Comparison of ENCODE assay signal across 1 cellular context in genomic region chr3:194777729-194778128, GRCh38.
TF ChIP-seq lines count a peak whose summit lies in the region.

No MANE protein-coding gene starts in this region.

TF ChIP-seq in GM23338, 12 proteins besides CTCF, POLR2A, EP300 and RAD21 (continued from another document):
- no peak for TF ChIP-seq REST (IDR thresholded peaks at IDR 0.05; ENCODE audit: unreplicated experiment)
TF ChIP-seq in GM23338: peak in this region for 1.
